19 cellular contexts compared by ENCODE assay signal in genomic region chr12:114011711-114012110, GRCh38.
"Had no signal": no experiment of that assay in that cellular context is flagged by ENCODE, and none has a peak within 500 bp of the region (broad histone marks: within the 10 kb centered on the region; RNA-seq: fewer than 3 reads in every experiment).

No MANE protein-coding gene starts in this region.

- ATAC-seq: gastroesophageal sphincter, heart left ventricle, right lobe of liver had no signal

- DNase-seq: activated CD4-positive, alpha-beta memory T cell treated with anti-CD3 and anti-CD28 coated beads for 36 hours; activated CD4-positive, alpha-beta T cell treated with anti-CD3 and anti-CD28 coated beads for 48 hours; activated effector memory CD4-positive, alpha-beta T cell treated with anti-CD3 and anti-CD28 coated beads, Interleukin-2, amount 50 U/mL, for 16 hours; activated naive CD4-positive, alpha-beta T cell treated with anti-CD3 and anti-CD28 coated beads, Interleukin-2, amount 10 ng/mL, durations not matched to agents 7 days and 5 days; amygdala; cortex of kidney; heart left ventricle; islet precursor cell; left cardiac atrium; mesenchymal stem cell; naive B cell; right lobe of liver; stimulated activated CD4-positive, alpha-beta T cell treated with anti-CD3 and anti-CD28 coated beads, Interleukin-1b, Interleukin-23, amount 100 ng/mL, for 48 hours; substantia nigra; thyroid gland had no signal

- H3K27ac ChIP-seq: epithelial cell of prostate, gastroesophageal sphincter, heart left ventricle, parathyroid adenoma, right lobe of liver, skin epidermis, thyroid gland had no signal
